In the genomic region with DNA sequence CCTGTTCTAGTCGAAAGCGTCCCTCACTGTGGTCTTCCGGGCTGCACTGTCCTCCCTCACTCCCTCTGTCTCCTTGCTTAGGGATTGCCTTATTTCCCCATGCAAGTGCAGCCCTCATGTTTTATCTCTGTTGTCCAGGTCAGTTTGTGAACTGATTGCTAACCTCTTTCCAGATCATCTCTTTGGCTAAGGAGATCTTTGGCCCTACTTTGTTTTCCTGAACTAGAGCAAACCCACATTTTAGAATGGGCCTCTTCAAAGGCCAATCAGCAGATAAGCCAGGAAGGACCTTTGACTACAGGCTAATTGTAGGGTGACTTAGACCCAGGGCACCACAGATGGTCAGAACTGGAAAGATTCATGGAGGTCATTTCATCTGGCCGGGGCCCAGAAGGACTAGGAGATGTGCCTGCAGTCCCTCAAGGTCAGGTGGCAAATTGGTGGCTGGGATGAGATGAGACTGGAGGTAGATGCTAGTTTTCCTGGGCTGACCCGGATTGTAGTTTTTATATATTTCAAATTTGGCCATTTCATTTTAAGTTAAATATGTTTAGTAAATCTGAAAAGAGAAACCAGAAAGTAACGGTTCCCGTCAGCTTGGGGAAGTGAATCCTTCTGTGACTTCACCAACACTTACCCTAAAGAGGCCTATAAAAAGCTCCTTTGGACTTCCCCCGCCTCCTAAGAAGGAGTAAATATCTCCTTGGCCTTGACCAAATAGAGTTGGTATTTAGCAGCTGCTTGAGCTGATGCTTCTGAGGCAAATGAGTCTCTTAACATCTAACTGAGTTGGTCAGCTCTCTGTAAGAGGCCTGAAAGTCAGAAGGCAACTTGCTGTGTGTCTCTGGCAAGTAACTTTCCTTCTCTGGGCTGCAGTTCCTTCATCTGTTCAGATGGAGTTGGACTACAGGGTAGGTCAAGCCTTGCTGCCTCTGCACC, we compare ENCODE assay signal across 1 cellular context.
TF ChIP-seq lines count a peak whose summit lies in the region.

No MANE protein-coding gene starts in this region.

TF ChIP-seq in HepG2, 621 proteins besides CTCF, POLR2A, EP300 and RAD21 (continues in another document):
- TF ChIP-seq REL (CRISPR knock-in tag; conservative IDR thresholded peaks at IDR 0.05), result no peak
- TF ChIP-seq ZNF510 (CRISPR knock-in tag; IDR thresholded peaks at IDR 0.05; ENCODE audit: low read depth), result no peak
- TF ChIP-seq, protein P1, sequence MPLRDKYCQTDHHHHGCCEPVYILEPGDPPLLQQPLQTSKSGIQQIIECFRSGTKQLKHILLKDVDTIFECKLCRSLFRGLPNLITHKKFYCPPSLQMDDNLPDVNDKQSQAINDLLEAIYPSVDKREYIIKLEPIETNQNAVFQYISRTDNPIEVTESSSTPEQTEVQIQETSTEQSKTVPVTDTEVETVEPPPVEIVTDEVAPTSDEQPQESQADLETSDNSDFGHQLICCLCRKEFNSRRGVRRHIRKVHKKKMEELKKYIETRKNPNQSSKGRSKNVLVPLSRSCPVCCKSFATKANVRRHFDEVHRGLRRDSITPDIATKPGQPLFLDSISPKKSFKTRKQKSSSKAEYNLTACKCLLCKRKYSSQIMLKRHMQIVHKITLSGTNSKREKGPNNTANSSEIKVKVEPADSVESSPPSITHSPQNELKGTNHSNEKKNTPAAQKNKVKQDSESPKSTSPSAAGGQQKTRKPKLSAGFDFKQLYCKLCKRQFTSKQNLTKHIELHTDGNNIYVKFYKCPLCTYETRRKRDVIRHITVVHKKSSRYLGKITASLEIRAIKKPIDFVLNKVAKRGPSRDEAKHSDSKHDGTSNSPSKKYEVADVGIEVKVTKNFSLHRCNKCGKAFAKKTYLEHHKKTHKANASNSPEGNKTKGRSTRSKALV (CRISPR knock-in tag; IDR thresholded peaks at IDR 0.05), result peak; percentile 55; the same call in 1 of the 2 replicates
- TF ChIP-seq ZNF205 (CRISPR knock-in tag; IDR thresholded peaks at IDR 0.05), result peak; percentile 95
- TF ChIP-seq CHD4 (IDR thresholded peaks at IDR 0.05; ENCODE audit: borderline replicate concordance, low read length), result 0 out of 2 replicates have a peak, but pooled peaks have one; percentile 9
- TF ChIP-seq, protein P2, sequence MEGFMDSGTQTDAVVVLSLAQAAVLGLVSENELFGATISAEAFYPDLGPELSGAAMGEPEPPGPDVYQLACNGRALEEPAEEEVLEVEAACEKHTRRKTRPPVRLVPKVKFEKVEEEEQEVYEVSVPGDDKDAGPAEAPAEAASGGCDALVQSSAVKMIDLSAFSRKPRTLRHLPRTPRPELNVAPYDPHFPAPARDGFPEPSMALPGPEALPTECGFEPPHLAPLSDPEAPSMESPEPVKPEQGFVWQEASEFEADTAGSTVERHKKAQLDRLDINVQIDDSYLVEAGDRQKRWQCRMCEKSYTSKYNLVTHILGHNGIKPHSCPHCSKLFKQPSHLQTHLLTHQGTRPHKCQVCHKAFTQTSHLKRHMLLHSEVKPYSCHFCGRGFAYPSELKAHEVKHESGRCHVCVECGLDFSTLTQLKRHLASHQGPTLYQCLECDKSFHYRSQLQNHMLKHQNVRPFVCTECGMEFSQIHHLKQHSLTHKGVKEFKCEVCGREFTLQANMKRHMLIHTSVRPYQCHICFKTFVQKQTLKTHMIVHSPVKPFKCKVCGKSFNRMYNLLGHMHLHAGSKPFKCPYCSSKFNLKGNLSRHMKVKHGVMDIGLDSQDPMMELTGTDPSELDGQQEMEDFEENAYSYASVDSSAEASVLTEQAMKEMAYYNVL (CRISPR knock-in tag; IDR thresholded peaks at IDR 0.05; ENCODE audit: borderline replicate concordance), result peak; percentile 81
- TF ChIP-seq, protein P3, sequence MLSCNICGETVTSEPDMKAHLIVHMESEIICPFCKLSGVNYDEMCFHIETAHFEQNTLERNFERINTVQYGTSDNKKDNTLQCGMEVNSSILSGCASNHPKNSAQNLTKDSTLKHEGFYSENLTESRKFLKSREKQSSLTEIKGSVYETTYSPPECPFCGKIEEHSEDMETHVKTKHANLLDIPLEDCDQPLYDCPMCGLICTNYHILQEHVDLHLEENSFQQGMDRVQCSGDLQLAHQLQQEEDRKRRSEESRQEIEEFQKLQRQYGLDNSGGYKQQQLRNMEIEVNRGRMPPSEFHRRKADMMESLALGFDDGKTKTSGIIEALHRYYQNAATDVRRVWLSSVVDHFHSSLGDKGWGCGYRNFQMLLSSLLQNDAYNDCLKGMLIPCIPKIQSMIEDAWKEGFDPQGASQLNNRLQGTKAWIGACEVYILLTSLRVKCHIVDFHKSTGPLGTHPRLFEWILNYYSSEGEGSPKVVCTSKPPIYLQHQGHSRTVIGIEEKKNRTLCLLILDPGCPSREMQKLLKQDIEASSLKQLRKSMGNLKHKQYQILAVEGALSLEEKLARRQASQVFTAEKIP (CRISPR knock-in tag; IDR thresholded peaks at IDR 0.05; ENCODE audit: borderline replicate concordance), result no peak
- TF ChIP-seq ZNF432 (CRISPR knock-in tag; IDR thresholded peaks at IDR 0.05; ENCODE audit: borderline replicate concordance), result no peak
- TF ChIP-seq, protein P4, sequence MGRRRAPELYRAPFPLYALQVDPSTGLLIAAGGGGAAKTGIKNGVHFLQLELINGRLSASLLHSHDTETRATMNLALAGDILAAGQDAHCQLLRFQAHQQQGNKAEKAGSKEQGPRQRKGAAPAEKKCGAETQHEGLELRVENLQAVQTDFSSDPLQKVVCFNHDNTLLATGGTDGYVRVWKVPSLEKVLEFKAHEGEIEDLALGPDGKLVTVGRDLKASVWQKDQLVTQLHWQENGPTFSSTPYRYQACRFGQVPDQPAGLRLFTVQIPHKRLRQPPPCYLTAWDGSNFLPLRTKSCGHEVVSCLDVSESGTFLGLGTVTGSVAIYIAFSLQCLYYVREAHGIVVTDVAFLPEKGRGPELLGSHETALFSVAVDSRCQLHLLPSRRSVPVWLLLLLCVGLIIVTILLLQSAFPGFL (CRISPR knock-in tag; IDR thresholded peaks at IDR 0.05), result no peak
- TF ChIP-seq ELF4 (CRISPR knock-in tag; IDR thresholded peaks at IDR 0.05; ENCODE audit: borderline replicate concordance), result no peak; the same call in 1 of the 2 replicates
- TF ChIP-seq, protein P5, sequence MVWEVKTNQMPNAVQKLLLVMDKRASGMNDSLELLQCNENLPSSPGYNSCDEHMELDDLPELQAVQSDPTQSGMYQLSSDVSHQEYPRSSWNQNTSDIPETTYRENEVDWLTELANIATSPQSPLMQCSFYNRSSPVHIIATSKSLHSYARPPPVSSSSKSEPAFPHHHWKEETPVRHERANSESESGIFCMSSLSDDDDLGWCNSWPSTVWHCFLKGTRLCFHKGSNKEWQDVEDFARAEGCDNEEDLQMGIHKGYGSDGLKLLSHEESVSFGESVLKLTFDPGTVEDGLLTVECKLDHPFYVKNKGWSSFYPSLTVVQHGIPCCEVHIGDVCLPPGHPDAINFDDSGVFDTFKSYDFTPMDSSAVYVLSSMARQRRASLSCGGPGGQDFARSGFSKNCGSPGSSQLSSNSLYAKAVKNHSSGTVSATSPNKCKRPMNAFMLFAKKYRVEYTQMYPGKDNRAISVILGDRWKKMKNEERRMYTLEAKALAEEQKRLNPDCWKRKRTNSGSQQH (CRISPR knock-in tag; IDR thresholded peaks at IDR 0.05; ENCODE audit: low read depth), result no peak
- TF ChIP-seq NPAS2 (CRISPR knock-in tag; IDR thresholded peaks at IDR 0.05; ENCODE audit: borderline replicate concordance), result no peak
- TF ChIP-seq POLR2AphosphoS2 (IDR thresholded peaks at IDR 0.05; ENCODE audit: low read depth, low read length), result no peak
- TF ChIP-seq, protein P6, sequence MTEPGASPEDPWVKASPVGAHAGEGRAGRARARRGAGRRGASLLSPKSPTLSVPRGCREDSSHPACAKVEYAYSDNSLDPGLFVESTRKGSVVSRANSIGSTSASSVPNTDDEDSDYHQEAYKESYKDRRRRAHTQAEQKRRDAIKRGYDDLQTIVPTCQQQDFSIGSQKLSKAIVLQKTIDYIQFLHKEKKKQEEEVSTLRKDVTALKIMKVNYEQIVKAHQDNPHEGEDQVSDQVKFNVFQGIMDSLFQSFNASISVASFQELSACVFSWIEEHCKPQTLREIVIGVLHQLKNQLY (CRISPR knock-in tag; IDR thresholded peaks at IDR 0.05), result peak; percentile 69
- no peak for TF ChIP-seq PTBP1 (IDR thresholded peaks at IDR 0.05; ENCODE audit: low read depth, low read length, poor library complexity, severe bottlenecking)
- no peak for TF ChIP-seq PCBP1 (IDR thresholded peaks at IDR 0.05; ENCODE audit: borderline replicate concordance, low read depth, low read length)
- 0 out of 2 replicates have a peak, but pooled peaks have one; percentile 48 for TF ChIP-seq TSC22D2 (CRISPR knock-in tag; IDR thresholded peaks at IDR 0.05; ENCODE audit: borderline replicate concordance)
- TF ChIP-seq ZNF678 (CRISPR knock-in tag; IDR thresholded peaks at IDR 0.05), result no peak
- no peak for TF ChIP-seq CBX1 (IDR thresholded peaks at IDR 0.05; ENCODE audit: low read depth)
- TF ChIP-seq ATF1 (CRISPR knock-in tag; IDR thresholded peaks at IDR 0.05), result peak; percentile 38; the same call in 1 of the 2 replicates
- no peak for TF ChIP-seq ZMYM2 (CRISPR knock-in tag; IDR thresholded peaks at IDR 0.05)
- TF ChIP-seq ADNP (CRISPR knock-in tag; IDR thresholded peaks at IDR 0.05), result no peak
- no peak for TF ChIP-seq MATR3 (CRISPR knock-in tag; IDR thresholded peaks at IDR 0.05)
- TF ChIP-seq ZNF232 (CRISPR knock-in tag; IDR thresholded peaks at IDR 0.05; ENCODE audit: borderline replicate concordance), result peak; percentile 75; the same call in 1 of the 2 replicates
- TF ChIP-seq ZEB1 (IDR thresholded peaks at IDR 0.05; ENCODE audit: insufficient replicate concordance, low read depth), result peak; percentile 57
- TF ChIP-seq POGZ (CRISPR knock-in tag; IDR thresholded peaks at IDR 0.05), result no peak; the same call in 1 of the 2 replicates
- TF ChIP-seq ZNF207 (IDR thresholded peaks at IDR 0.05; ENCODE audit: borderline replicate concordance), result no peak
- TF ChIP-seq BCL6 (CRISPR knock-in tag; IDR thresholded peaks at IDR 0.05), result peak; percentile 83; the same call in 1 of the 2 replicates
- no peak; the same call in 1 of the 2 replicates for TF ChIP-seq RBAK (CRISPR knock-in tag; IDR thresholded peaks at IDR 0.05)
- TF ChIP-seq ARID2 (CRISPR knock-in tag; IDR thresholded peaks at IDR 0.05; ENCODE audit: borderline replicate concordance), result no peak
- TF ChIP-seq SNAI1 (CRISPR knock-in tag; IDR thresholded peaks at IDR 0.05; ENCODE audit: borderline replicate concordance), result no peak
- TF ChIP-seq, protein P7, sequence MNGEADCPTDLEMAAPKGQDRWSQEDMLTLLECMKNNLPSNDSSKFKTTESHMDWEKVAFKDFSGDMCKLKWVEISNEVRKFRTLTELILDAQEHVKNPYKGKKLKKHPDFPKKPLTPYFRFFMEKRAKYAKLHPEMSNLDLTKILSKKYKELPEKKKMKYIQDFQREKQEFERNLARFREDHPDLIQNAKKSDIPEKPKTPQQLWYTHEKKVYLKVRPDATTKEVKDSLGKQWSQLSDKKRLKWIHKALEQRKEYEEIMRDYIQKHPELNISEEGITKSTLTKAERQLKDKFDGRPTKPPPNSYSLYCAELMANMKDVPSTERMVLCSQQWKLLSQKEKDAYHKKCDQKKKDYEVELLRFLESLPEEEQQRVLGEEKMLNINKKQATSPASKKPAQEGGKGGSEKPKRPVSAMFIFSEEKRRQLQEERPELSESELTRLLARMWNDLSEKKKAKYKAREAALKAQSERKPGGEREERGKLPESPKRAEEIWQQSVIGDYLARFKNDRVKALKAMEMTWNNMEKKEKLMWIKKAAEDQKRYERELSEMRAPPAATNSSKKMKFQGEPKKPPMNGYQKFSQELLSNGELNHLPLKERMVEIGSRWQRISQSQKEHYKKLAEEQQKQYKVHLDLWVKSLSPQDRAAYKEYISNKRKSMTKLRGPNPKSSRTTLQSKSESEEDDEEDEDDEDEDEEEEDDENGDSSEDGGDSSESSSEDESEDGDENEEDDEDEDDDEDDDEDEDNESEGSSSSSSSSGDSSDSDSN (CRISPR knock-in tag; IDR thresholded peaks at IDR 0.05), result 0 out of 2 replicates have a peak, but pooled peaks have one; percentile 35
- TF ChIP-seq, protein P8, sequence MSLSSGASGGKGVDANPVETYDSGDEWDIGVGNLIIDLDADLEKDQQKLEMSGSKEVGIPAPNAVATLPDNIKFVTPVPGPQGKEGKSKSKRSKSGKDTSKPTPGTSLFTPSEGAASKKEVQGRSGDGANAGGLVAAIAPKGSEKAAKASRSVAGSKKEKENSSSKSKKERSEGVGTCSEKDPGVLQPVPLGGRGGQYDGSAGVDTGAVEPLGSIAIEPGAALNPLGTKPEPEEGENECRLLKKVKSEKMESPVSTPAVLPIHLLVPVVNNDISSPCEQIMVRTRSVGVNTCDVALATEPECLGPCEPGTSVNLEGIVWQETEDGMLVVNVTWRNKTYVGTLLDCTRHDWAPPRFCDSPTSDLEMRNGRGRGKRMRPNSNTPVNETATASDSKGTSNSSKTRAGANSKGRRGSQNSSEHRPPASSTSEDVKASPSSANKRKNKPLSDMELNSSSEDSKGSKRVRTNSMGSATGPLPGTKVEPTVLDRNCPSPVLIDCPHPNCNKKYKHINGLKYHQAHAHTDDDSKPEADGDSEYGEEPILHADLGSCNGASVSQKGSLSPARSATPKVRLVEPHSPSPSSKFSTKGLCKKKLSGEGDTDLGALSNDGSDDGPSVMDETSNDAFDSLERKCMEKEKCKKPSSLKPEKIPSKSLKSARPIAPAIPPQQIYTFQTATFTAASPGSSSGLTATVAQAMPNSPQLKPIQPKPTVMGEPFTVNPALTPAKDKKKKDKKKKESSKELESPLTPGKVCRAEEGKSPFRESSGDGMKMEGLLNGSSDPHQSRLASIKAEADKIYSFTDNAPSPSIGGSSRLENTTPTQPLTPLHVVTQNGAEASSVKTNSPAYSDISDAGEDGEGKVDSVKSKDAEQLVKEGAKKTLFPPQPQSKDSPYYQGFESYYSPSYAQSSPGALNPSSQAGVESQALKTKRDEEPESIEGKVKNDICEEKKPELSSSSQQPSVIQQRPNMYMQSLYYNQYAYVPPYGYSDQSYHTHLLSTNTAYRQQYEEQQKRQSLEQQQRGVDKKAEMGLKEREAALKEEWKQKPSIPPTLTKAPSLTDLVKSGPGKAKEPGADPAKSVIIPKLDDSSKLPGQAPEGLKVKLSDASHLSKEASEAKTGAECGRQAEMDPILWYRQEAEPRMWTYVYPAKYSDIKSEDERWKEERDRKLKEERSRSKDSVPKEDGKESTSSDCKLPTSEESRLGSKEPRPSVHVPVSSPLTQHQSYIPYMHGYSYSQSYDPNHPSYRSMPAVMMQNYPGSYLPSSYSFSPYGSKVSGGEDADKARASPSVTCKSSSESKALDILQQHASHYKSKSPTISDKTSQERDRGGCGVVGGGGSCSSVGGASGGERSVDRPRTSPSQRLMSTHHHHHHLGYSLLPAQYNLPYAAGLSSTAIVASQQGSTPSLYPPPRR (CRISPR knock-in tag; IDR thresholded peaks at IDR 0.05; ENCODE audit: borderline replicate concordance), result peak; percentile 97
- TF ChIP-seq HOXA7 (CRISPR knock-in tag; IDR thresholded peaks at IDR 0.05), result no peak
- TF ChIP-seq KDM6A (CRISPR knock-in tag; IDR thresholded peaks at IDR 0.05; ENCODE audit: low read depth), result peak; percentile 95
- peak; percentile 59; the same call in 1 of the 2 replicates for TF ChIP-seq KLF9 (CRISPR knock-in tag; IDR thresholded peaks at IDR 0.05; ENCODE audit: low read depth)
- TF ChIP-seq ZFP90 (CRISPR knock-in tag; IDR thresholded peaks at IDR 0.05; ENCODE audit: borderline replicate concordance), result peak; percentile 21; the same call in 1 of the 2 replicates
- TF ChIP-seq, protein P9, sequence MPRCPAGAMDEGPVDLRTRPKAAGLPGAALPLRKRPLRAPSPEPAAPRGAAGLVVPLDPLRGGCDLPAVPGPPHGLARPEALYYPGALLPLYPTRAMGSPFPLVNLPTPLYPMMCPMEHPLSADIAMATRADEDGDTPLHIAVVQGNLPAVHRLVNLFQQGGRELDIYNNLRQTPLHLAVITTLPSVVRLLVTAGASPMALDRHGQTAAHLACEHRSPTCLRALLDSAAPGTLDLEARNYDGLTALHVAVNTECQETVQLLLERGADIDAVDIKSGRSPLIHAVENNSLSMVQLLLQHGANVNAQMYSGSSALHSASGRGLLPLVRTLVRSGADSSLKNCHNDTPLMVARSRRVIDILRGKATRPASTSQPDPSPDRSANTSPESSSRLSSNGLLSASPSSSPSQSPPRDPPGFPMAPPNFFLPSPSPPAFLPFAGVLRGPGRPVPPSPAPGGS (CRISPR knock-in tag; IDR thresholded peaks at IDR 0.05), result no peak; the same call in 1 of the 2 replicates
- TF ChIP-seq U2AF2 (IDR thresholded peaks at IDR 0.05; ENCODE audit: low read depth, low read length), result no peak
